In genomic region chr10:2745666-2746065, GRCh38 we compare ENCODE assay signal across 24 cellular contexts.
"Had no signal": no experiment of that assay in that cellular context is flagged by ENCODE, and none has a peak within 500 bp of the region (broad histone marks: within the 10 kb centered on the region; RNA-seq: fewer than 3 reads in every experiment).

No MANE protein-coding gene starts in this region.

- H3K4me3 ChIP-seq: testis, thyroid gland, transverse colon, upper lobe of left lung, upper lobe of right lung, uterus, vagina had no signal

- H3K9me3 ChIP-seq: stomach, suprapubic skin, testis, thoracic aorta, thyroid gland, tibial artery, tibial nerve, transverse colon, upper lobe of left lung, upper lobe of right lung, uterus, vagina had no signal

- DNase-seq: stimulated activated CD4-positive, alpha-beta T cell treated with anti-CD3 and anti-CD28 coated beads, Interleukin-2, amount 100 ng/mL, for 48 hours; stimulated activated CD4-positive, alpha-beta T cell treated with anti-CD3 and anti-CD28 coated beads, Interleukin-4, amount 100 ng/mL, for 1 hour; stimulated activated CD4-positive, alpha-beta T cell treated with anti-CD3 and anti-CD28 coated beads, Interleukin-4, amount 100 ng/mL, for 24 hours; stimulated activated CD4-positive, alpha-beta T cell treated with anti-CD3 and anti-CD28 coated beads, Interleukin-4, amount 100 ng/mL, for 4 hours; stimulated activated CD8-positive, alpha-beta memory T cell treated with anti-CD3 and anti-CD28 coated beads, Interleukin-4, amount 100 ng/mL, for 48 hours; stimulated activated naive B cell treated with anti-CD40 and anti-IgM and Interleukin-4, amounts not matched to agents 10 μg/mL and 1 μg/mL and 100 μg/mL, for 72 hours; stimulated activated naive CD4-positive, alpha-beta T cell; stimulated activated naive CD4-positive, alpha-beta T cell treated with Interleukin-2 at 50 U/mL for 16 hours; stimulated activated naive CD8-positive, alpha-beta T cell treated with anti-CD3 and anti-CD28 coated beads, Interleukin-15, amount 100 ng/mL, for 72 hours; stimulated activated naive CD8-positive, alpha-beta T cell treated with anti-CD3 and anti-CD28 coated beads, Interleukin-15, Interleukin-2, amounts not matched to agents 100 U/mL and 50 U/mL, for 24 hours; stomach; substantia nigra; testis; thyroid gland; tibial artery; transverse colon; trophoblast cell; upper lobe of left lung; upper lobe of right lung; uterus had no signal

- H3K27ac ChIP-seq: stomach, suprapubic skin, testis, thoracic aorta, thyroid gland, tibial artery, tibial nerve, transverse colon, upper lobe of left lung, upper lobe of right lung, vagina had no signal

- H3K36me3 ChIP-seq: stomach, suprapubic skin, thoracic aorta, thyroid gland, tibial artery, tibial nerve, transverse colon, upper lobe of left lung, upper lobe of right lung, uterus, vagina had no signal

- H3K27me3 ChIP-seq: suprapubic skin, testis, thyroid gland, tibial nerve, transverse colon, upper lobe of left lung, upper lobe of right lung, uterus, vagina had no signal
